In genomic region chr6:135877666-135878065, GRCh38 we compare ENCODE assay signal across 22 cellular contexts. TPM values are rescaled to one million over a fixed set of nuclear protein-coding genes. Genes with fewer than 3 reads are reported as not detected.
A peak's percentile ranks its signal among the peaks of the same experiment; 100 is the strongest.
DNase-seq lines count a peak whose midpoint lies in the region; ATAC-seq, FAIRE-seq and TF ChIP-seq lines count a peak whose summit lies in the region.
"Had no signal": no experiment of that assay in that cellular context is flagged by ENCODE, and none has a peak within 500 bp of the region (broad histone marks: within the 10 kb centered on the region; RNA-seq: fewer than 3 reads in every experiment).

No MANE protein-coding gene starts in this region.

- no peaks in the 10 kb centered on the region for H3K9me3 Mint-ChIP-seq in T-helper 2 cell treated with Interferon-gamma antibody and Interleukin-4, amounts not matched to agents 5 μg/mL and 100 μg/mL, for 36 hours
- H3K9me3 Mint-ChIP-seq in glutamatergic neuron (ENCODE audit: unreplicated experiment), result no peaks in the 10 kb centered on the region
- H3K9me3 Mint-ChIP-seq: IgD-negative memory B cell had no signal

- DNase-seq in T-helper 2 cell treated with Interferon-gamma antibody and Interleukin-4, amounts not matched to agents 5 μg/mL and 100 μg/mL, for 36 hours (ENCODE audit: low spot score), result no peak
- DNase-seq in T-helper 2 cell (no peak), left ventricle myocardium inferior (no peak), left cardiac atrium (no peak), glutamatergic neuron (no peak), ascending aorta (ENCODE audit: low spot score in 2 of 2) (no peak), pancreas (no peak), NOMO-1 (lab: John Stamatoyannopoulos, UW; ENCODE audit: unreplicated experiment in 2 of 2) (no peak)
- DNase-seq: 8988T, GF-D8, GM23248, NCI-H1105 treated with DMSO at 0.1 percent for 48 hours, NCI-H1694 treated with DMSO at 0.1 percent for 48 hours, NCI-H226, NCI-H524 treated with DMSO at 0.1 percent for 48 hours, SIG-M5 had no signal

- H3K4me3 ChIP-seq in left ventricle myocardium inferior (no peak overlapping the region), ascending aorta (no peak overlapping the region), pancreas (no peak overlapping the region)
- H3K4me3 ChIP-seq: BLaER1, GM23248 had no signal

- FAIRE-seq in pancreas (lab: Jason Lieb, UNC), result no peak
- FAIRE-seq: GM12891, GM18507 had no signal

- peaks cover 36% of the 10 kb centered on the region for H3K4me1 ChIP-seq in left ventricle myocardium inferior
- H3K4me1 ChIP-seq in ascending aorta, result no peaks in the 10 kb centered on the region
- H3K4me1 ChIP-seq in pancreas, result no peaks in the 10 kb centered on the region

- peak overlapping the region; percentile 55 for H3K27ac Mint-ChIP-seq in T-helper 2 cell treated with Interferon-gamma antibody and Interleukin-4, amounts not matched to agents 5 μg/mL and 100 μg/mL, for 36 hours
- H3K27ac Mint-ChIP-seq in glutamatergic neuron (ENCODE audit: unreplicated experiment), result peak overlapping the region; percentile 69
- H3K27ac Mint-ChIP-seq: IgD-negative memory B cell had no signal

- H3K36me3 Mint-ChIP-seq in T-helper 2 cell treated with Interferon-gamma antibody and Interleukin-4, amounts not matched to agents 5 μg/mL and 100 μg/mL, for 36 hours (ENCODE audit: low read depth), result peaks cover 24% of the 10 kb centered on the region
- H3K36me3 Mint-ChIP-seq in glutamatergic neuron (ENCODE audit: unreplicated experiment), result no peaks in the 10 kb centered on the region
- H3K36me3 Mint-ChIP-seq: IgD-negative memory B cell had no signal

- no peaks in the 10 kb centered on the region for H3K27me3 Mint-ChIP-seq in T-helper 2 cell treated with Interferon-gamma antibody and Interleukin-4, amounts not matched to agents 5 μg/mL and 100 μg/mL, for 36 hours (ENCODE audit: low read depth)
- no peaks in the 10 kb centered on the region for H3K27me3 Mint-ChIP-seq in glutamatergic neuron (ENCODE audit: unreplicated experiment)
- H3K27me3 Mint-ChIP-seq: IgD-negative memory B cell had no signal

- H3K9me3 ChIP-seq in left ventricle myocardium inferior (replicated peaks), result no peaks in the 10 kb centered on the region
- H3K9me3 ChIP-seq in ascending aorta, result no peaks in the 10 kb centered on the region
- no peaks in the 10 kb centered on the region for H3K9me3 ChIP-seq in pancreas
- H3K9me3 ChIP-seq: BLaER1 had no signal

- ATAC-seq in left cardiac atrium, result no peak
- ATAC-seq in pancreas, result no peak
- ATAC-seq: HCT116 had no signal

- peak overlapping the region; percentile 33 for H3K4me3 Mint-ChIP-seq in T-helper 2 cell treated with Interferon-gamma antibody and Interleukin-4, amounts not matched to agents 5 μg/mL and 100 μg/mL, for 36 hours
- no peak overlapping the region for H3K4me3 Mint-ChIP-seq in glutamatergic neuron (ENCODE audit: unreplicated experiment)

- 52% methylated on average over 6 of the region's 6 CpGs for WGBS in pancreas, 2 donors

- intact Hi-C loops in left ventricle myocardium inferior (cut with micrococcal nuclease) (no loop called here), left cardiac atrium (cut with DNase I) (no loop called here), ascending aorta (cut with DNase I) (no loop called here), pancreas (cut with DNase I) (no loop called here)

- H3K36me3 ChIP-seq in left ventricle myocardium inferior, result no peaks in the 10 kb centered on the region
- no peaks in the 10 kb centered on the region for H3K36me3 ChIP-seq in ascending aorta
- H3K36me3 ChIP-seq in pancreas, result no peaks in the 10 kb centered on the region
- H3K36me3 ChIP-seq: BLaER1 had no signal

- H3K27ac ChIP-seq in left ventricle myocardium inferior (replicated peaks) (peak overlapping the region; percentile 64), ascending aorta (no peak overlapping the region), pancreas (no peak overlapping the region)
- H3K27ac ChIP-seq: BLaER1, GM23248 had no signal

- H3K27me3 ChIP-seq in left ventricle myocardium inferior (ENCODE audit: low read depth), result no peaks in the 10 kb centered on the region
- no peaks in the 10 kb centered on the region for H3K27me3 ChIP-seq in ascending aorta
- no peaks in the 10 kb centered on the region for H3K27me3 ChIP-seq in pancreas
- H3K27me3 ChIP-seq: BLaER1 had no signal

- peaks cover 53% of the 10 kb centered on the region for H3K4me1 Mint-ChIP-seq in T-helper 2 cell treated with Interferon-gamma antibody and Interleukin-4, amounts not matched to agents 5 μg/mL and 100 μg/mL, for 36 hours (ENCODE audit: low read depth)
- peaks cover 4% of the 10 kb centered on the region for H3K4me1 Mint-ChIP-seq in glutamatergic neuron (ENCODE audit: low read depth, unreplicated experiment)

- TF ChIP-seq CTCF in left ventricle myocardium inferior (IDR thresholded peaks at IDR 0.05; ENCODE audit: borderline replicate concordance) (no peak), glutamatergic neuron (IDR thresholded peaks at IDR 0.05; ENCODE audit: partially characterized antibody, unreplicated experiment) (no peak), ascending aorta (IDR thresholded peaks at IDR 0.05) (no peak), pancreas (IDR thresholded peaks at IDR 0.05) (no peak)

RNA-seq across cellular contexts. Expression of gene PDE7B, which starts 26.2 kb away (rescaled TPM):
- total RNA-seq in left ventricle myocardium inferior, result 12.6 TPM
- total RNA-seq in left cardiac atrium, result 10 to 100 TPM; 10.3 TPM
- not detected for total RNA-seq in glutamatergic neuron (ENCODE audit: unreplicated experiment)
- 6.0 TPM for total RNA-seq in ascending aorta
- total RNA-seq in pancreas, result 1 to 10 TPM in 2 of 6 donors, under 1 TPM in 4; 0.41 to 1.7 (median 0.76) TPM
- 1 to 10 TPM in 1 of 2 donors, under 1 TPM in 1; 0.38 to 1.2 TPM for polyA plus RNA-seq in pancreas
- total RNA-seq: OCI-LY7 had no signal
